22 cellular contexts compared by ENCODE assay signal in the genomic region with DNA sequence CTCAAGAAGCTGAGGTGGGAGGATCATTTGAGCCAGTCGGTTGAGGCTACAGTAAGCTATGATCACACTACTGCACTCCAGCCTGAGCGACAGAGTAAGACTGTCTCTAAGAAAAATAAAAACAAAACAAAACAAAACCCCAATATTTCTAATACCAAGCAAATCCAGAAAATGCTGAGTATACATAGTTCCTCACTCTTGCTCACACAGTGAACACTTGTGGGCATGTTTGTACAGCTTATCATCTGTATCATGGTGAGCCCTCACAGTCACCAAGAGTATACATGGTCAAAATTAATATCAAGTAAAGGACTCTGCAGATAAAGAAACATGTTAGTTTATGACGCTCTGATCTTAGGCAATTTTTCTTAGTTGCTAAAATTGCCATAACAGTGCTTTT. TPM values are rescaled to one million over a fixed set of nuclear protein-coding genes. Genes with fewer than 3 reads are reported as not detected.
"Had no signal": no experiment of that assay in that cellular context is flagged by ENCODE, and none has a peak within 500 bp of the region (broad histone marks: within the 10 kb centered on the region; RNA-seq: fewer than 3 reads in every experiment).

No MANE protein-coding gene starts in this region.

- H3K27me3 ChIP-seq: SJSA1 had no signal

- H3K4me2 ChIP-seq: KMS-11 had no signal

- DNase-seq: IMR-90, Kasumi-1, MM.1S, NCI-H1092 treated with DMSO at 0.1 percent for 48 hours, NCI-H1436, NCI-H187, NCI-H2029, NCI-H2081 treated with DMSO at 0.1 percent for 48 hours, NCI-H2171, NCI-H226, NCI-H446, NCI-H510A, NCI-H524 treated with DMSO at 0.1 percent for 48 hours, NCI-H69, NCI-H774, Right ventricle myocardium superior, RPMI8226, SIG-M5 had no signal

- H3K36me3 ChIP-seq: SJSA1 had no signal

- H3K4me1 ChIP-seq: SJSA1 had no signal

- H3K27ac ChIP-seq: HL-60, KMS-11, SJSA1, SK-N-MC had no signal

- H3K4me3 ChIP-seq: SJSA1, SK-N-MC had no signal

- H3K9me3 ChIP-seq: SJSA1 had no signal

RNA-seq across cellular contexts. Expression of a gene that starts 41.5 kb away (rescaled TPM):
- total RNA-seq: SJSA1 had no signal
